Comparison of ENCODE assay signal across 1 cellular context in the genomic region with DNA sequence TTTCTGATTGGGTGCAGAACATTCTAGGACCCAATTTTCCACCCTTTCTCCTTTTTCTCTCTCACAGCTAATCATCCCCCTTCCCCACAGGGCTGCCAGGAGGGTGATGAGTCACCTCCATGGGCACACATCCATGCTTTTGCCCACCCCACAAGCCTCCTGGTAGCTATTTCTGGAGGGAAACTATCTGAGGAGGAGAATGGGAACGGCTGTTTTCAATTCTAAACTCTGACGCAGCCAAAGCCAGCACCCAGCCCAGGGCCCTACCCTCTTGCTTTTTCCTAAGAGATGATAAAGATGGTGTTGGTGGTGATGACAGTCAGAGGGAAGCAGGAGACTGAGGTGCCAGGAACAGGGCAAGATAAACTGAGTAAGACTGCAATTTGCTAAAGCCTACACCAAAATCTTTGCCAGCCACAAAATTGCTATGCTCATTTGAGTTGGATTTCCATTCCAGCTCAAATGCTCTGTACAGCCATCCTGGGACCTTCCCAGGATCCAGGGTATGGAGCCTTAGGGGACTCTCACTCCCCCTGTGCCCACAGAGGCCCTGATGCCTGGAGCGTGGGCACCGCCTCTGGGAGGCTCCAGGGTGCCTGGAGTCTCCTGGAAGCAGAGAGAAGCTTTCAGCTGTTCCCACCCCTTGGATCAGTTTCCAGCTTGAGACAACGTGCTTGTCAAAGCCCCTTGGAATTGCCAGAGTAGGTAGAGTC.
TF ChIP-seq lines count a peak whose summit lies in the region.

No MANE protein-coding gene starts in this region.

TF ChIP-seq in H1, 55 proteins besides CTCF, POLR2A, EP300 and RAD21 (continued from another document):
- TF ChIP-seq CHD7 (IDR thresholded peaks at IDR 0.05; ENCODE audit: insufficient replicate concordance, low read length) = no peak
